15 cellular contexts compared by ENCODE assay signal in the genomic region with DNA sequence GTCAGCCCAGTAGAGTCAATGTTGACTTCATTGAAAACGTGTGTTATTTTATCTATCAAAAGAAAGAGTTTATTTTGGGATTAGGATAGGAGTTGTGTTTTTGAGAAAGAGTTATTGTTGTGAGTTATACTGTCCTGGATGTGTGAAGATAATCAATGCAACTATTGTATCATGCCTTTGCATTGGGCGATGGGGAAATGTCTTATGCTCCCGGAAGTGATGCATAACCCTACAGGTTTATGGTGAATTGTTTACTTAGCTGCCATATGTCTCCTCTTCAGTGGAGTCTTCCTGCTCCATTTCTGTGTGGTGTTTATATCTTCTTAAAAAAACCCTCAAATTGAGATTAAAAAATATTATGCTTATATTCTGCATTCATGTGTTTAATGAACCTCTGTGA. TPM values are rescaled to one million over a fixed set of nuclear protein-coding genes. Genes with fewer than 3 reads are reported as not detected.
DNase-seq lines count a peak whose midpoint lies in the region; ATAC-seq and TF ChIP-seq lines count a peak whose summit lies in the region.
"Had no signal": no experiment of that assay in that cellular context is flagged by ENCODE, and none has a peak within 500 bp of the region (broad histone marks: within the 10 kb centered on the region; RNA-seq: fewer than 3 reads in every experiment).

No MANE protein-coding gene starts in this region.

- no peaks in the 10 kb centered on the region for H3K36me3 Mint-ChIP-seq in naive thymus-derived CD4-positive, alpha-beta T cell
- H3K36me3 Mint-ChIP-seq: CD8-positive, alpha-beta T cell had no signal

- H3K27me3 Mint-ChIP-seq in naive thymus-derived CD4-positive, alpha-beta T cell, result peaks cover 22 to 42% (median 33%) of the 10 kb centered on the region in 5 donors

- TF ChIP-seq CTCF in esophagus muscularis mucosa (IDR thresholded peaks at IDR 0.05), result no peak
- no peak for TF ChIP-seq CTCF in sigmoid colon (IDR thresholded peaks at IDR 0.05)

- H3K4me1 ChIP-seq in esophagus muscularis mucosa (peaks cover 6 to 66% (median 57%) of the 10 kb centered on the region in 4 donors), sigmoid colon (peaks cover 0 to 64% (median 35%) of the 10 kb centered on the region in 4 donors)
- no peaks in the 10 kb centered on the region for H3K4me1 ChIP-seq in naive thymus-derived CD4-positive, alpha-beta T cell (ENCODE audit: control insufficient read depth in 2 of 2, insufficient read depth in 2 of 2, low read length in 2 of 2)

- no peaks in the 10 kb centered on the region for H3K27me3 ChIP-seq in esophagus muscularis mucosa
- H3K27me3 ChIP-seq in sigmoid colon, result no peaks in the 10 kb centered on the region
- H3K27me3 ChIP-seq in naive thymus-derived CD4-positive, alpha-beta T cell (ENCODE audit: control insufficient read depth in 2 of 2, insufficient read depth in 2 of 2, low read length in 2 of 2), result peaks cover 0 to 2% of the 10 kb centered on the region in 2 donors

- no peak overlapping the region for H3K27ac Mint-ChIP-seq in naive thymus-derived CD4-positive, alpha-beta T cell
- H3K27ac Mint-ChIP-seq: CD8-positive, alpha-beta T cell had no signal

- TF ChIP-seq POLR2A in esophagus muscularis mucosa (IDR thresholded peaks at IDR 0.05; ENCODE audit: low read depth) (no peak), sigmoid colon (IDR thresholded peaks at IDR 0.05) (no peak)

- peak overlapping the region in 3 of 4 donors; percentile 67 to 85 (median 81) for H3K4me3 ChIP-seq in esophagus muscularis mucosa
- H3K4me3 ChIP-seq in sigmoid colon, result peak overlapping the region in 1 of 4 donors; percentile 89
- no peak overlapping the region for H3K4me3 ChIP-seq in naive thymus-derived CD4-positive, alpha-beta T cell (ENCODE audit: low read length)

- intact Hi-C loops in esophagus muscularis mucosa (cut with DNase I) (loop anchor here (5.0 kb wide), 2 partner anchors 88 to 228 kb away; no protein-coding TSS in a partner anchor), sigmoid colon (cut with DNase I) (no loop called here)
- intact Hi-C loops in naive thymus-derived CD4-positive, alpha-beta T cell (cut with micrococcal nuclease), result no loop called here

- peaks cover 0 to 3% (median 0%) of the 10 kb centered on the region in 11 donors for H3K9me3 Mint-ChIP-seq in naive thymus-derived CD4-positive, alpha-beta T cell
- H3K9me3 Mint-ChIP-seq: CD8-positive, alpha-beta T cell had no signal

- POLR2A ChIA-PET in naive thymus-derived CD4-positive, alpha-beta T cell (lab: Charles Lee), result no interaction called here

- H3K4me1 Mint-ChIP-seq in naive thymus-derived CD4-positive, alpha-beta T cell, result peaks cover 0 to 6% (median 2%) of the 10 kb centered on the region in 7 donors

- H3K9me3 ChIP-seq in esophagus muscularis mucosa (no peaks in the 10 kb centered on the region), sigmoid colon (no peaks in the 10 kb centered on the region)
- no peaks in the 10 kb centered on the region for H3K9me3 ChIP-seq in naive thymus-derived CD4-positive, alpha-beta T cell (ENCODE audit: control insufficient read depth in 2 of 3, low read length in 3 of 3)

- TF ChIP-seq EP300 in esophagus muscularis mucosa (IDR thresholded peaks at IDR 0.05), result no peak
- TF ChIP-seq EP300 in sigmoid colon (IDR thresholded peaks at IDR 0.05), result no peak

- H3K36me3 ChIP-seq in esophagus muscularis mucosa (no peaks in the 10 kb centered on the region), sigmoid colon (no peaks in the 10 kb centered on the region)
- no peaks in the 10 kb centered on the region for H3K36me3 ChIP-seq in naive thymus-derived CD4-positive, alpha-beta T cell (ENCODE audit: control insufficient read depth in 2 of 3, insufficient read depth in 3 of 3, low read length in 3 of 3)

- CTCF ChIA-PET in naive thymus-derived CD4-positive, alpha-beta T cell (lab: Charles Lee), result no interaction called here

- peak overlapping the region; percentile 89 to 96 (median 92) for H3K27ac ChIP-seq in esophagus muscularis mucosa (replicated peaks in 1 of 4)
- H3K27ac ChIP-seq in sigmoid colon, result peak overlapping the region; percentile 91 to 96 (median 94)
- H3K27ac ChIP-seq in naive thymus-derived CD4-positive, alpha-beta T cell (ENCODE audit: low read depth, low read length), result no peak overlapping the region

- DNase-seq in DMS53 treated with DMSO at 0.1 percent for 48 hours (lab: John Stamatoyannopoulos, UW; ENCODE audit: unreplicated experiment) (peak; percentile 56), NCI-H69 (lab: John Stamatoyannopoulos, UW) (peak; percentile 36), esophagus muscularis mucosa (ENCODE audit: extremely low spot score) (no peak), sigmoid colon (no peak), left lobe of liver (ENCODE audit: low spot score) (no peak)
- DNase-seq in activated CD4-positive, alpha-beta T cell treated with anti-CD3 and anti-CD28 coated beads, Interleukin-2, amount 50 U/mL, for 4 hours, result no peak
- no peak for DNase-seq in naive thymus-derived CD4-positive, alpha-beta T cell
- DNase-seq: CD8-positive, alpha-beta T cell; GOT3; KBM-7; NCI-H1048; NCI-H2107; NCI-H226; NCI-H526 treated with DMSO at 0.1 percent for 48 hours; NK-92 treated with Interleukin-12 subunit alpha and Interleukin-12 subunit beta, amount 100 ng/mL, for 24 hours had no signal

- H3K4me3 Mint-ChIP-seq in naive thymus-derived CD4-positive, alpha-beta T cell, result no peak overlapping the region
- H3K4me3 Mint-ChIP-seq: CD8-positive, alpha-beta T cell had no signal

- ATAC-seq in left lobe of liver, result no peak
- ATAC-seq in naive thymus-derived CD4-positive, alpha-beta T cell, result no peak
- ATAC-seq: CD8-positive, alpha-beta T cell had no signal

- 45% methylated on average over 3 of the region's 3 CpGs for whole genome bisulfite sequencing in esophagus muscularis mucosa
- 7 to 65% methylated on average over 3 of the region's 3 CpGs for WGBS in sigmoid colon, 2 donors

RNA-seq across cellular contexts. Expression of a gene that starts 6.4 kb away (rescaled TPM):
- 100 to 1,000 TPM in 2 of 4 donors, 10 to 100 TPM in 2; 93.8 to 155 (median 106) TPM for total RNA-seq in esophagus muscularis mucosa
- 10 to 100 TPM; 56.8 to 90.0 (median 71.1) TPM for total RNA-seq in sigmoid colon
- 10 to 100 TPM in 1 of 3 donors, 1 to 10 TPM in 2; 6.6 to 16.3 (median 9.2) TPM for polyA plus RNA-seq in sigmoid colon
- 0.75 TPM for total RNA-seq in left lobe of liver
- under 1 TPM in 1 of 5 experiments, not detected in 4; 0.42 TPM for total RNA-seq in naive thymus-derived CD4-positive, alpha-beta T cell
- not detected for polyA plus RNA-seq in naive thymus-derived CD4-positive, alpha-beta T cell
- total RNA-seq: CD8-positive, alpha-beta T cell had no signal

Comparison
In these comparisons a context has a peak if more than half of its experiments do, and no peak if none do; other contexts are left out.
1. DNase-seq: peak in DMS53 treated with DMSO at 0.1 percent for 48 hours (single experiment) and NCI-H69 (single experiment); none in esophagus muscularis mucosa (single experiment), sigmoid colon (single experiment), activated CD4-positive, alpha-beta T cell treated with anti-CD3 and anti-CD28 coated beads, Interleukin-2, amount 50 U/mL, for 4 hours (0 of 2), left lobe of liver (single experiment) and naive thymus-derived CD4-positive, alpha-beta T cell (0 of 9).
2. RNA of a gene that starts 6.4 kb away (total RNA-seq): 93.8 to 155 TPM in esophagus muscularis mucosa and 56.8 to 90.0 TPM in sigmoid colon; 0.75 TPM in left lobe of liver (single experiment) and 0.42 TPM in naive thymus-derived CD4-positive, alpha-beta T cell; every median in the first group is over 10 times any median in the second.